In the genomic region with DNA sequence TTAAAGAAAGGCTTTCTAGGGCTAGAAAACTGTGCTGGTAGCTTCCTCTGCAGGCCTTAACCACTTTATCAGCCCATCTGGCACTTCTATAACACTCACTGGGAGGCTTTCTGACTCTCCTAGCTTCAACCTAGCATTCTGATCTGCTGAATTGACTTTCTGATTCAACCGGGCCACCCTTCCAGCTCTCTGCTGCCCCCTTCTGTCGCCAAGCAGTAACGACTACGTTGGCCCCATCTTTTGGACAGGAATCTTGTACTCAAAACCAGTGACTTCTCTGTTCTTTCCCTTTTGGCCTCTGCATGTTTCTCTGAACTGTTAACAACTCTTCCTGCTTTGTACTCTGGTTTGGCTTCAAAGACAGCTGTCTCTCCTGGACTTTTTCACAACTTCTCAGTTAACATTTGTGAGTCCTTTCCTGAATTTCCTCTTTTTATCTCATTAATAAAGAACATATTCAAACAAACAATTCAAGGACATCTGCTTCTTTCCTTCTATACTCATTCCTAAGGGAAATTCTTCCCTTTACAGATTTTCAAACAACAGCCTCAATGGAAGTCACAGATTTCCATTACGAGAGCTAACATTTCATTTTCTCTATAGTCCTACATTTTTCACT, we compare ENCODE assay signal across 9 cellular contexts. TPM values are rescaled to one million over a fixed set of nuclear protein-coding genes. Genes with fewer than 3 reads are reported as not detected.
DNase-seq lines count a peak whose midpoint lies in the region; ATAC-seq and TF ChIP-seq lines count a peak whose summit lies in the region.
"Had no signal": no experiment of that assay in that cellular context is flagged by ENCODE, and none has a peak within 500 bp of the region (broad histone marks: within the 10 kb centered on the region; RNA-seq: fewer than 3 reads in every experiment).

No MANE protein-coding gene starts in this region.

- intact Hi-C loops in Right ventricle myocardium superior (cut with DNase I) (loop anchor here (5.0 to 10.0 kb wide), 2 partner anchors 65 to 142 kb away; partner anchors contain the start of gene COL9A1), psoas muscle (cut with DNase I) (loop anchor here (1.0 to 5.0 kb wide), 4 partner anchors 59 to 151 kb away; no protein-coding TSS in a partner anchor)

- no peaks in the 10 kb centered on the region for H3K9me2 ChIP-seq in Loucy (replicated peaks; ENCODE audit: low read depth, low read length)

- no peaks in the 10 kb centered on the region for H3K36me3 ChIP-seq in Loucy (ENCODE audit: insufficient read depth, low read length)
- no peaks in the 10 kb centered on the region for H3K36me3 ChIP-seq in psoas muscle (ENCODE audit: insufficient read depth in 1 of 2, low read depth in 1 of 2)

- H4K20me1 ChIP-seq in Loucy (ENCODE audit: insufficient read depth, low read length, poor library complexity, severe bottlenecking) = no peaks in the 10 kb centered on the region

- H3K9me3 ChIP-seq in Loucy (ENCODE audit: insufficient read depth, low read depth, low read length) = no peaks in the 10 kb centered on the region
- H3K9me3 ChIP-seq in psoas muscle = no peaks in the 10 kb centered on the region

- H3K4me3 ChIP-seq in Loucy (ENCODE audit: low read length, poor library complexity, severe bottlenecking) (no peak overlapping the region), psoas muscle (no peak overlapping the region)

- no peaks in the 10 kb centered on the region for H3F3A ChIP-seq in Loucy (ENCODE audit: low read depth)

- no peaks in the 10 kb centered on the region for H3K36me3 Mint-ChIP-seq in activated naive CD4-positive, alpha-beta T cell treated with anti-CD3 and anti-CD28 coated beads, Interleukin-2, amount 50 U/mL, for 24 hours

- peak; percentile 94 for ATAC-seq in SK-N-SH treated with all-trans-retinoic acid at 6 μM for 48 hours
- ATAC-seq in Right ventricle myocardium superior (ENCODE audit: poor library complexity) = peak; percentile 86
- ATAC-seq in psoas muscle = peak; percentile 62 to 81 (median 74)

- H3K4me1 Mint-ChIP-seq in activated naive CD4-positive, alpha-beta T cell treated with anti-CD3 and anti-CD28 coated beads, Interleukin-2, amount 50 U/mL, for 24 hours = peaks cover 4% of the 10 kb centered on the region

- peak overlapping the region; percentile 8 for H3K27ac Mint-ChIP-seq in activated naive CD4-positive, alpha-beta T cell treated with anti-CD3 and anti-CD28 coated beads, Interleukin-2, amount 50 U/mL, for 24 hours
- H3K27ac Mint-ChIP-seq: stimulated activated naive CD8-positive, alpha-beta T cell treated with anti-CD3 and anti-CD28 coated beads, Interleukin-15, Interleukin-2, amounts not matched to agents 100 ng/mL and 50 ng/mL, for 24 hours had no signal

- H2AFZ ChIP-seq in Loucy (ENCODE audit: low read length) = no peak overlapping the region

- H3K4me3 Mint-ChIP-seq in activated naive CD4-positive, alpha-beta T cell treated with anti-CD3 and anti-CD28 coated beads, Interleukin-2, amount 50 U/mL, for 24 hours = no peak overlapping the region
- H3K4me3 Mint-ChIP-seq: stimulated activated naive CD8-positive, alpha-beta T cell treated with anti-CD3 and anti-CD28 coated beads, Interleukin-15, Interleukin-2, amounts not matched to agents 100 ng/mL and 50 ng/mL, for 24 hours had no signal

- H3K79me2 ChIP-seq in Loucy (ENCODE audit: insufficient read depth, low read length) = no peaks in the 10 kb centered on the region

- no peak overlapping the region for H3K27ac ChIP-seq in psoas muscle

- 16 to 18% (median 17%) methylated on average over 5 of the region's 5 CpGs for WGBS in psoas muscle, 3 donors

- peaks cover 4% of the 10 kb centered on the region for H3K4me1 ChIP-seq in Loucy (ENCODE audit: insufficient read depth, low read length, poor library complexity, severe bottlenecking)
- H3K4me1 ChIP-seq in psoas muscle = no peaks in the 10 kb centered on the region

- TF ChIP-seq CTCF in Loucy (conservative IDR thresholded peaks at IDR 0.05; ENCODE audit: low read length) (peak; percentile 94), psoas muscle (IDR thresholded peaks at IDR 0.05) (peak; percentile 89)

- DNase-seq in GM04503 (ENCODE audit: low read depth) (peak; percentile 11), GOT3 (lab: John Stamatoyannopoulos, UW) (peak; percentile 12), Right ventricle myocardium superior (peak; percentile 53), psoas muscle (peak; percentile 36 to 78), NCI-H128 (lab: John Stamatoyannopoulos, UW; ENCODE audit: unreplicated experiment) (no peak)

- no peak overlapping the region for H3K4me2 ChIP-seq in Loucy (ENCODE audit: low read depth, low read length, poor library complexity, severe bottlenecking)

- no peak overlapping the region for H3K9ac ChIP-seq in Loucy (ENCODE audit: low read depth, low read length, poor library complexity, severe bottlenecking)

- H3K27me3 ChIP-seq in Loucy (ENCODE audit: insufficient read depth, low read length, poor library complexity, severe bottlenecking) (no peaks in the 10 kb centered on the region), psoas muscle (ENCODE audit: insufficient read depth in 3 of 3, low read length in 2 of 3) (peaks cover 0 to 4% (median 0%) of the 10 kb centered on the region in 3 donors)

- no peaks in the 10 kb centered on the region for H3K9me3 Mint-ChIP-seq in activated naive CD4-positive, alpha-beta T cell treated with anti-CD3 and anti-CD28 coated beads, Interleukin-2, amount 50 U/mL, for 24 hours
- H3K9me3 Mint-ChIP-seq: stimulated activated naive CD8-positive, alpha-beta T cell treated with anti-CD3 and anti-CD28 coated beads, Interleukin-15, Interleukin-2, amounts not matched to agents 100 ng/mL and 50 ng/mL, for 24 hours had no signal

- peaks cover 3% of the 10 kb centered on the region for H3K27me3 Mint-ChIP-seq in activated naive CD4-positive, alpha-beta T cell treated with anti-CD3 and anti-CD28 coated beads, Interleukin-2, amount 50 U/mL, for 24 hours

TF ChIP-seq in SK-N-SH treated with all-trans-retinoic acid at 6 μM for 48 hours, 23 proteins besides CTCF, POLR2A, EP300 and RAD21 (continues in another document):
- TF ChIP-seq, protein P1, sequence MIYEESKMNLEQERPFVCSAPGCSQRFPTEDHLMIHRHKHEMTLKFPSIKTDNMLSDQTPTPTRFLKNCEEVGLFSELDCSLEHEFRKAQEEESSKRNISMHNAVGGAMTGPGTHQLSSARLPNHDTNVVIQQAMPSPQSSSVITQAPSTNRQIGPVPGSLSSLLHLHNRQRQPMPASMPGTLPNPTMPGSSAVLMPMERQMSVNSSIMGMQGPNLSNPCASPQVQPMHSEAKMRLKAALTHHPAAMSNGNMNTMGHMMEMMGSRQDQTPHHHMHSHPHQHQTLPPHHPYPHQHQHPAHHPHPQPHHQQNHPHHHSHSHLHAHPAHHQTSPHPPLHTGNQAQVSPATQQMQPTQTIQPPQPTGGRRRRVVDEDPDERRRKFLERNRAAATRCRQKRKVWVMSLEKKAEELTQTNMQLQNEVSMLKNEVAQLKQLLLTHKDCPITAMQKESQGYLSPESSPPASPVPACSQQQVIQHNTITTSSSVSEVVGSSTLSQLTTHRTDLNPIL (CRISPR knock-in tag; IDR thresholded peaks at IDR 0.05; ENCODE audit: low read depth) = no peak
- no peak for TF ChIP-seq ARNTL (CRISPR knock-in tag; IDR thresholded peaks at IDR 0.05; ENCODE audit: borderline replicate concordance, low read depth)
- TF ChIP-seq ESRRG (CRISPR knock-in tag; IDR thresholded peaks at IDR 0.05) = no peak
- TF ChIP-seq, protein P2, sequence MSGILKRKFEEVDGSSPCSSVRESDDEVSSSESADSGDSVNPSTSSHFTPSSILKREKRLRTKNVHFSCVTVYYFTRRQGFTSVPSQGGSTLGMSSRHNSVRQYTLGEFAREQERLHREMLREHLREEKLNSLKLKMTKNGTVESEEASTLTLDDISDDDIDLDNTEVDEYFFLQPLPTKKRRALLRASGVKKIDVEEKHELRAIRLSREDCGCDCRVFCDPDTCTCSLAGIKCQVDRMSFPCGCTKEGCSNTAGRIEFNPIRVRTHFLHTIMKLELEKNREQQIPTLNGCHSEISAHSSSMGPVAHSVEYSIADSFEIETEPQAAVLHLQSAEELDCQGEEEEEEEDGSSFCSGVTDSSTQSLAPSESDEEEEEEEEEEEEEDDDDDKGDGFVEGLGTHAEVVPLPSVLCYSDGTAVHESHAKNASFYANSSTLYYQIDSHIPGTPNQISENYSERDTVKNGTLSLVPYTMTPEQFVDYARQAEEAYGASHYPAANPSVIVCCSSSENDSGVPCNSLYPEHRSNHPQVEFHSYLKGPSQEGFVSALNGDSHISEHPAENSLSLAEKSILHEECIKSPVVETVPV (CRISPR knock-in tag; IDR thresholded peaks at IDR 0.05) = no peak
- TF ChIP-seq TOX (CRISPR knock-in tag; IDR thresholded peaks at IDR 0.05; ENCODE audit: borderline replicate concordance) = no peak
- no peak for TF ChIP-seq SNAI2 (CRISPR knock-in tag; IDR thresholded peaks at IDR 0.05)
- no peak for TF ChIP-seq ZFP3 (CRISPR knock-in tag; IDR thresholded peaks at IDR 0.05)
- TF ChIP-seq, protein P3, sequence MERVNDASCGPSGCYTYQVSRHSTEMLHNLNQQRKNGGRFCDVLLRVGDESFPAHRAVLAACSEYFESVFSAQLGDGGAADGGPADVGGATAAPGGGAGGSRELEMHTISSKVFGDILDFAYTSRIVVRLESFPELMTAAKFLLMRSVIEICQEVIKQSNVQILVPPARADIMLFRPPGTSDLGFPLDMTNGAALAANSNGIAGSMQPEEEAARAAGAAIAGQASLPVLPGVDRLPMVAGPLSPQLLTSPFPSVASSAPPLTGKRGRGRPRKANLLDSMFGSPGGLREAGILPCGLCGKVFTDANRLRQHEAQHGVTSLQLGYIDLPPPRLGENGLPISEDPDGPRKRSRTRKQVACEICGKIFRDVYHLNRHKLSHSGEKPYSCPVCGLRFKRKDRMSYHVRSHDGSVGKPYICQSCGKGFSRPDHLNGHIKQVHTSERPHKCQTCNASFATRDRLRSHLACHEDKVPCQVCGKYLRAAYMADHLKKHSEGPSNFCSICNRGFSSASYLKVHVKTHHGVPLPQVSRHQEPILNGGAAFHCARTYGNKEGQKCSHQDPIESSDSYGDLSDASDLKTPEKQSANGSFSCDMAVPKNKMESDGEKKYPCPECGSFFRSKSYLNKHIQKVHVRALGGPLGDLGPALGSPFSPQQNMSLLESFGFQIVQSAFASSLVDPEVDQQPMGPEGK (CRISPR knock-in tag; IDR thresholded peaks at IDR 0.05; ENCODE audit: borderline replicate concordance) = no peak
- no peak for TF ChIP-seq ZNF8 (CRISPR knock-in tag; IDR thresholded peaks at IDR 0.05)
- TF ChIP-seq PPARA (CRISPR knock-in tag; IDR thresholded peaks at IDR 0.05; ENCODE audit: borderline replicate concordance) = no peak
- no peak for TF ChIP-seq ZC3H10 (CRISPR knock-in tag; IDR thresholded peaks at IDR 0.05)

RNA-seq across cellular contexts. Expression of gene FAM135A, which starts 43.9 kb away (rescaled TPM):
- total RNA-seq in Right ventricle myocardium superior = 14.3 TPM
- total RNA-seq in psoas muscle = 1 to 10 TPM; 4.3 to 9.1 (median 6.8) TPM
- 1 to 10 TPM; 2.3 to 4.3 (median 3.2) TPM for polyA plus RNA-seq in psoas muscle
